In the genomic region with DNA sequence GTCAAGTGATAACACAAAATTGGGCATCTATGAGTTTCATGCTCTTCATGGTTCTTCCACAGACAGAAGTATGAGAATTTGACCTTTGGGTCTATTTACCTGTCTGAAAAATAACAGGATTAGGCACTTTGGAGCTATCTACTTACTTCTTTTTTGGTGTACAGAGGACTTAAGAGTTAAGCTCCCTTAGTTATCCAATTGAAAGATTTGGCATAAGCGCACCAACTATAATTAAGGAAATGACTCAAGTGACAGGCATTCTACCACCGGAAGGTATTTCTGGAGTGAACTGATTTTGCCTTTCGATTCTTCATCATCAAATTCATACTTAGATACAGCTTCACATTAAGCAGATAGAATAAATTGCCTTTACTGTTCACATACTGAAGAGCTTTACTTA, we compare ENCODE assay signal across 13 cellular contexts. TPM values are rescaled to one million over a fixed set of nuclear protein-coding genes. Genes with fewer than 3 reads are reported as not detected.
DNase-seq lines count a peak whose midpoint lies in the region; ATAC-seq and TF ChIP-seq lines count a peak whose summit lies in the region.
"Had no signal": no experiment of that assay in that cellular context is flagged by ENCODE, and none has a peak within 500 bp of the region (broad histone marks: within the 10 kb centered on the region; RNA-seq: fewer than 3 reads in every experiment).

No MANE protein-coding gene starts in this region.

- H3K9me3 Mint-ChIP-seq in activated CD8-positive, alpha-beta memory T cell treated with anti-CD3 and anti-CD28 coated beads, Interleukin-2, amount 10 ng/mL, durations not matched to agents 7 days and 5 days (ENCODE audit: low read depth), result no peaks in the 10 kb centered on the region
- H3K9me3 Mint-ChIP-seq: activated naive CD8-positive, alpha-beta T cell treated with anti-CD3 and anti-CD28 coated beads, Interleukin-2, amount 50 U/mL, for 24 hours; type B pancreatic cell had no signal

- no peak overlapping the region for H3K4me3 ChIP-seq in cardiac fibroblast (replicated peaks in 1 of 2; ENCODE audit: low read depth in 2 of 2, low read length in 2 of 2)

- TF ChIP-seq CTCF in cardiac fibroblast (IDR thresholded peaks at IDR 0.05; ENCODE audit: low read depth, low read length), result no peak

- peaks cover 38% of the 10 kb centered on the region for H3K27me3 Mint-ChIP-seq in activated CD8-positive, alpha-beta memory T cell treated with anti-CD3 and anti-CD28 coated beads, Interleukin-2, amount 10 ng/mL, durations not matched to agents 7 days and 5 days
- H3K27me3 Mint-ChIP-seq: type B pancreatic cell had no signal

- ATAC-seq in activated CD8-positive, alpha-beta memory T cell treated with anti-CD3 and anti-CD28 coated beads, Interleukin-2, amount 10 ng/mL, durations not matched to agents 7 days and 5 days, result no peak
- no peak for ATAC-seq in GM19467 (IDR thresholded peaks at IDR 0.05; ENCODE audit: unreplicated experiment)
- ATAC-seq in GM18868 (IDR thresholded peaks at IDR 0.05; ENCODE audit: unreplicated experiment), result no peak
- no peak for ATAC-seq in left lobe of liver
- ATAC-seq: activated naive CD8-positive, alpha-beta T cell treated with anti-CD3 and anti-CD28 coated beads, Interleukin-2, amount 50 U/mL, for 24 hours had no signal

- in situ Hi-C loops in ACHN (cut with HindIII; ENCODE audit: low pct_ligation_motif_present, low pct_unique_long_range_greater_than_20kb, low sequenced_read_pairs), result no loop called here

- no peaks in the 10 kb centered on the region for H3K4me1 Mint-ChIP-seq in activated CD8-positive, alpha-beta memory T cell treated with anti-CD3 and anti-CD28 coated beads, Interleukin-2, amount 10 ng/mL, durations not matched to agents 7 days and 5 days
- H3K4me1 Mint-ChIP-seq: activated naive CD8-positive, alpha-beta T cell treated with anti-CD3 and anti-CD28 coated beads, Interleukin-2, amount 50 U/mL, for 24 hours had no signal

- TF ChIP-seq EP300 in Ishikawa (IDR thresholded peaks at IDR 0.05; ENCODE audit: borderline replicate concordance), result no peak

- DNase-seq in ACHN, result peak; percentile 80
- peak; percentile 82 to 83 for DNase-seq in cardiac fibroblast (ENCODE audit: low read depth in 2 of 2)
- DNase-seq in kidney glomerular epithelial cell (lab: John Stamatoyannopoulos, UW), result peak; percentile 61
- no peak for DNase-seq in activated CD8-positive, alpha-beta memory T cell treated with anti-CD3 and anti-CD28 coated beads, Interleukin-2, amount 10 ng/mL, durations not matched to agents 7 days and 5 days
- DNase-seq in left lobe of liver (ENCODE audit: low spot score), result no peak
- DNase-seq: activated naive CD8-positive, alpha-beta T cell treated with anti-CD3 and anti-CD28 coated beads, Interleukin-2, amount 50 U/mL, for 24 hours; BE2C; NCI-H2171; small intestine had no signal

- H3K27ac Mint-ChIP-seq in activated CD8-positive, alpha-beta memory T cell treated with anti-CD3 and anti-CD28 coated beads, Interleukin-2, amount 10 ng/mL, durations not matched to agents 7 days and 5 days, result no peak overlapping the region
- H3K27ac Mint-ChIP-seq: activated naive CD8-positive, alpha-beta T cell treated with anti-CD3 and anti-CD28 coated beads, Interleukin-2, amount 50 U/mL, for 24 hours; type B pancreatic cell had no signal

- no peak overlapping the region for H3K4me3 Mint-ChIP-seq in activated CD8-positive, alpha-beta memory T cell treated with anti-CD3 and anti-CD28 coated beads, Interleukin-2, amount 10 ng/mL, durations not matched to agents 7 days and 5 days
- H3K4me3 Mint-ChIP-seq: activated naive CD8-positive, alpha-beta T cell treated with anti-CD3 and anti-CD28 coated beads, Interleukin-2, amount 50 U/mL, for 24 hours; type B pancreatic cell had no signal

- CTCF ChIA-PET in activated CD8-positive, alpha-beta memory T cell treated with anti-CD3 and anti-CD28 coated beads, Interleukin-2, amount 10 ng/mL, durations not matched to agents 7 days and 5 days (lab: Charles Lee), result no interaction called here

- TF ChIP-seq RAD21 in Ishikawa (IDR thresholded peaks at IDR 0.05; ENCODE audit: low read depth), result no peak

- peaks cover 1% of the 10 kb centered on the region for H3K36me3 Mint-ChIP-seq in activated CD8-positive, alpha-beta memory T cell treated with anti-CD3 and anti-CD28 coated beads, Interleukin-2, amount 10 ng/mL, durations not matched to agents 7 days and 5 days
- H3K36me3 Mint-ChIP-seq: type B pancreatic cell had no signal

TF ChIP-seq in Ishikawa, 13 proteins besides CTCF, POLR2A, EP300 and RAD21:
- TF ChIP-seq FOXM1 (IDR thresholded peaks at IDR 0.05; ENCODE audit: borderline replicate concordance, low read depth) (no peak), CEBPB (IDR thresholded peaks at IDR 0.05) (no peak), TEAD4 (IDR thresholded peaks at IDR 0.05) (peak; percentile 70), CREB1 (IDR thresholded peaks at IDR 0.05; ENCODE audit: low read depth) (no peak), NFIC (IDR thresholded peaks at IDR 0.05) (peak; percentile 60; the same call in 1 of the 2 replicates)
- TF ChIP-seq, protein P1, sequence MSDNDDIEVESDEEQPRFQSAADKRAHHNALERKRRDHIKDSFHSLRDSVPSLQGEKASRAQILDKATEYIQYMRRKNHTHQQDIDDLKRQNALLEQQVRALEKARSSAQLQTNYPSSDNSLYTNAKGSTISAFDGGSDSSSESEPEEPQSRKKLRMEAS (IDR thresholded peaks at IDR 0.05), result no peak

RNA-seq across cellular contexts. Expression of a gene that starts 43.9 kb away (rescaled TPM):
- 10 to 100 TPM; 30.2 to 40.3 TPM for total RNA-seq in activated CD8-positive, alpha-beta memory T cell treated with anti-CD3 and anti-CD28 coated beads, Interleukin-2, amount 10 ng/mL, durations not matched to agents 7 days and 5 days
- 3.8 TPM for total RNA-seq in left lobe of liver

Comparison
In these comparisons a context has a peak if more than half of its experiments do, and no peak if none do; other contexts are left out.
1. DNase-seq: peak in ACHN (single experiment), cardiac fibroblast (2 of 2) and kidney glomerular epithelial cell (single experiment); none in activated CD8-positive, alpha-beta memory T cell treated with anti-CD3 and anti-CD28 coated beads, Interleukin-2, amount 10 ng/mL, durations not matched to agents 7 days and 5 days (single experiment) and left lobe of liver (single experiment).